ENCODE assay signal across 1 cellular context in genomic region chr12:110080410-110080809, GRCh38.
TF ChIP-seq lines count a peak whose summit lies in the region.

No MANE protein-coding gene starts in this region.

TF ChIP-seq in GM23338, 12 proteins besides CTCF, POLR2A, EP300 and RAD21 (continued from another document):
- TF ChIP-seq, protein P1, sequence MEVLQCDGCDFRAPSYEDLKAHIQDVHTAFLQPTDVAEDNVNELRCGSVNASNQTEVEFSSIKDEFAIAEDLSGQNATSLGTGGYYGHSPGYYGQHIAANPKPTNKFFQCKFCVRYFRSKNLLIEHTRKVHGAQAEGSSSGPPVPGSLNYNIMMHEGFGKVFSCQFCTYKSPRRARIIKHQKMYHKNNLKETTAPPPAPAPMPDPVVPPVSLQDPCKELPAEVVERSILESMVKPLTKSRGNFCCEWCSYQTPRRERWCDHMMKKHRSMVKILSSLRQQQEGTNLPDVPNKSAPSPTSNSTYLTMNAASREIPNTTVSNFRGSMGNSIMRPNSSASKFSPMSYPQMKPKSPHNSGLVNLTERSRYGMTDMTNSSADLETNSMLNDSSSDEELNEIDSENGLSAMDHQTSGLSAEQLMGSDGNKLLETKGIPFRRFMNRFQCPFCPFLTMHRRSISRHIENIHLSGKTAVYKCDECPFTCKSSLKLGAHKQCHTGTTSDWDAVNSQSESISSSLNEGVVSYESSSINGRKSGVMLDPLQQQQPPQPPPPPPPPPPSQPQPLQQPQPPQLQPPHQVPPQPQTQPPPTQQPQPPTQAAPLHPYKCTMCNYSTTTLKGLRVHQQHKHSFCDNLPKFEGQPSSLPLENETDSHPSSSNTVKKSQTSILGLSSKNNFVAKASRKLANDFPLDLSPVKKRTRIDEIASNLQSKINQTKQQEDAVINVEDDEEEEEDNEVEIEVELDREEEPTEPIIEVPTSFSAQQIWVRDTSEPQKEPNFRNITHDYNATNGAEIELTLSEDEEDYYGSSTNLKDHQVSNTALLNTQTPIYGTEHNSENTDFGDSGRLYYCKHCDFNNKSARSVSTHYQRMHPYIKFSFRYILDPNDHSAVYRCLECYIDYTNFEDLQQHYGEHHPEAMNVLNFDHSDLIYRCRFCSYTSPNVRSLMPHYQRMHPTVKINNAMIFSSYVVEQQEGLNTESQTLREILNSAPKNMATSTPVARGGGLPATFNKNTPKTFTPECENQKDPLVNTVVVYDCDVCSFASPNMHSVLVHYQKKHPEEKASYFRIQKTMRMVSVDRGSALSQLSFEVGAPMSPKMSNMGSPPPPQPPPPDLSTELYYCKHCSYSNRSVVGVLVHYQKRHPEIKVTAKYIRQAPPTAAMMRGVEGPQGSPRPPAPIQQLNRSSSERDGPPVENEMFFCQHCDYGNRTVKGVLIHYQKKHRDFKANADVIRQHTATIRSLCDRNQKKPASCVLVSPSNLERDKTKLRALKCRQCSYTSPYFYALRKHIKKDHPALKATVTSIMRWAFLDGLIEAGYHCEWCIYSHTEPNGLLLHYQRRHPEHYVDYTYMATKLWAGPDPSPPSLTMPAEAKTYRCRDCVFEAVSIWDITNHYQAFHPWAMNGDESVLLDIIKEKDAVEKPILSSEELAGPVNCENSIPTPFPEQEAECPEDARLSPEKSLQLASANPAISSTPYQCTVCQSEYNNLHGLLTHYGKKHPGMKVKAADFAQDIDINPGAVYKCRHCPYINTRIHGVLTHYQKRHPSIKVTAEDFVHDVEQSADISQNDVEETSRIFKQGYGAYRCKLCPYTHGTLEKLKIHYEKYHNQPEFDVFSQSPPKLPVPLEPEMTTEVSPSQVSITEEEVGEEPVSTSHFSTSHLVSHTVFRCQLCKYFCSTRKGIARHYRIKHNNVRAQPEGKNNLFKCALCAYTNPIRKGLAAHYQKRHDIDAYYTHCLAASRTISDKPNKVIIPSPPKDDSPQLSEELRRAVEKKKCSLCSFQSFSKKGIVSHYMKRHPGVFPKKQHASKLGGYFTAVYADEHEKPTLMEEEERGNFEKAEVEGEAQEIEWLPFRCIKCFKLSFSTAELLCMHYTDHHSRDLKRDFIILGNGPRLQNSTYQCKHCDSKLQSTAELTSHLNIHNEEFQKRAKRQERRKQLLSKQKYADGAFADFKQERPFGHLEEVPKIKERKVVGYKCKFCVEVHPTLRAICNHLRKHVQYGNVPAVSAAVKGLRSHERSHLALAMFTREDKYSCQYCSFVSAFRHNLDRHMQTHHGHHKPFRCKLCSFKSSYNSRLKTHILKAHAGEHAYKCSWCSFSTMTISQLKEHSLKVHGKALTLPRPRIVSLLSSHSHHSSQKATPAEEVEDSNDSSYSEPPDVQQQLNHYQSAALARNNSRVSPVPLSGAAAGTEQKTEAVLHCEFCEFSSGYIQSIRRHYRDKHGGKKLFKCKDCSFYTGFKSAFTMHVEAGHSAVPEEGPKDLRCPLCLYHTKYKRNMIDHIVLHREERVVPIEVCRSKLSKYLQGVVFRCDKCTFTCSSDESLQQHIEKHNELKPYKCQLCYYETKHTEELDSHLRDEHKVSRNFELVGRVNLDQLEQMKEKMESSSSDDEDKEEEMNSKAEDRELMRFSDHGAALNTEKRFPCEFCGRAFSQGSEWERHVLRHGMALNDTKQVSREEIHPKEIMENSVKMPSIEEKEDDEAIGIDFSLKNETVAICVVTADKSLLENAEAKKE (CRISPR knock-in tag; IDR thresholded peaks at IDR 0.05) = no peak
- no peak for TF ChIP-seq CREB1 (CRISPR knock-in tag; IDR thresholded peaks at IDR 0.05; ENCODE audit: low read depth)
- TF ChIP-seq ZNF114 (CRISPR knock-in tag; IDR thresholded peaks at IDR 0.05) = no peak
- no peak for TF ChIP-seq STAT1 (IDR thresholded peaks at IDR 0.05; ENCODE audit: unreplicated experiment)
- TF ChIP-seq POLR2AphosphoS5 (IDR thresholded peaks at IDR 0.05; ENCODE audit: low read depth) = no peak
